In the genomic region with DNA sequence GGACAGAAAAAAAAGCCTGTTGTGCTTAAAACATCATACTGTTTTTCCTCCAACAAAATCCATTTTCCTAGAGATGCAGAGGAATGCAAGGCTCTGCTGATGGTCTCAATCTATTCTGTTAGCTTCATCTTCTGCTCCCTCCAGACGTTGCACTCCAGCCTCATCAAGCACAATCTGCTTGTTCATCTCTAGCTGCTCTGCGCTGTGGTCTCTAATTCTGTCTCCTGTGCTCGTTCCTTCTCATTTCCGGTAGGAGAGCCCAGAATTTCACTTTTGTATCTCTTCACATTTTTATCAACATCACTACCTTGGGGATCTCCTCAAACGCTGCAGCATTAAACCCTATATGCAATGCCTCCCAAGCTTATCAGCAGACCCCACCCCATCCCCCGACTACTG, we compare ENCODE assay signal across 29 cellular contexts.
"Had no signal": no experiment of that assay in that cellular context is flagged by ENCODE, and none has a peak within 500 bp of the region (broad histone marks: within the 10 kb centered on the region; RNA-seq: fewer than 3 reads in every experiment).

No MANE protein-coding gene starts in this region.

- H3K4me1 ChIP-seq: ascending aorta, SJCRH30 had no signal

- DNase-seq: activated CD4-positive, alpha-beta memory T cell treated with anti-CD3 and anti-CD28 coated beads, Interleukin-2, amount 10 ng/mL, durations not matched to agents 7 days and 5 days; activated CD4-positive, alpha-beta T cell treated with anti-CD3 and anti-CD28 coated beads for 4 hours; activated CD8-positive, alpha-beta memory T cell treated with anti-CD3 and anti-CD28 coated beads for 24 hours; activated CD8-positive, alpha-beta memory T cell treated with anti-CD3 and anti-CD28 coated beads, Interleukin-2, amount 10 ng/mL, durations not matched to agents 7 days and 5 days; activated CD8-positive, alpha-beta memory T cell treated with anti-CD3 and anti-CD28 coated beads, Interleukin-2, amount 50 U/mL, for 48 hours; activated effector memory CD4-positive, alpha-beta T cell treated with anti-CD3 and anti-CD28 coated beads, Interleukin-2, amount 50 U/mL, for 16 hours; activated naive CD4-positive, alpha-beta T cell; activated naive CD8-positive, alpha-beta T cell treated with anti-CD3 and anti-CD28 coated beads, Interleukin-2, amount 10 ng/mL, durations not matched to agents 7 days and 5 days; activated T-cell treated with anti-CD3 and anti-CD28 coated beads, Interleukin-2, amount 50 U/mL, for 1 hour; activated T-cell treated with anti-CD3 and anti-CD28 coated beads, Interleukin-2, amount 50 U/mL, for 72 hours; amygdala; MM.1S; NCI-H1092; NCI-H1436 treated with DMSO at 0.1 percent for 48 hours; NCI-H1694 treated with DMSO at 0.1 percent for 48 hours; NCI-H2029; NCI-H510A; NCI-H526; NK-92 treated with Interleukin-12 subunit alpha and Interleukin-12 subunit beta, amount 100 ng/mL, for 24 hours; SHP77; SJCRH30 had no signal

- H3K4me3 ChIP-seq: ascending aorta, cardiac muscle cell, coronary artery, SJCRH30, SK-N-MC had no signal

- H3K36me3 ChIP-seq: ascending aorta, cardiac muscle cell, SJCRH30 had no signal

- H3K27ac ChIP-seq: ascending aorta, cardiac muscle cell, coronary artery, SJCRH30, SK-N-MC had no signal

- H3K27me3 ChIP-seq: ascending aorta, cardiac muscle cell, SJCRH30 had no signal

- ATAC-seq: activated CD4-positive, CD25-positive, alpha-beta regulatory T cell treated with anti-CD3 and anti-CD28 coated beads, Interleukin-2, amount 50 U/mL, for 24 hours; activated CD8-positive, alpha-beta memory T cell treated with anti-CD3 and anti-CD28 coated beads, Interleukin-2, amount 10 ng/mL, durations not matched to agents 7 days and 5 days; activated T-cell treated with anti-CD3 and anti-CD28 coated beads, Interleukin-2, amount 50 U/mL, for 72 hours; activated T-helper 17 cell treated with anti-CD3 and anti-CD28 coated beads, Interleukin-2, amount 50 U/mL, for 72 hours; Panc1; WTC11 had no signal

- H3K9me3 ChIP-seq: ascending aorta, SJCRH30 had no signal
